ENCODE assay signal across 7 cellular contexts in genomic region chr17:56653877-56654276, GRCh38.
A peak's percentile ranks its signal among the peaks of the same experiment; 100 is the strongest.
DNase-seq lines count a peak whose midpoint lies in the region; ATAC-seq and TF ChIP-seq lines count a peak whose summit lies in the region.

No MANE protein-coding gene starts in this region.

- no peaks in the 10 kb centered on the region for H3K9me3 ChIP-seq in MG63

- TF ChIP-seq CTCF in retinal pigment epithelial cell (conservative IDR thresholded peaks at IDR 0.05; ENCODE audit: low read depth, low read length) = peak; percentile 84

- no peak overlapping the region for H3K4me3 ChIP-seq in MG63
- no peak overlapping the region for H3K4me3 ChIP-seq in retinal pigment epithelial cell (ENCODE audit: low read length)

- peak; percentile 74 for DNase-seq in HCEC 1CT
- peak; percentile 60 for DNase-seq in MG63
- DNase-seq in activated CD4-positive, CD25-positive, alpha-beta regulatory T cell treated with anti-CD3 and anti-CD28 coated beads, Interleukin-2, amount 50 U/mL, for 16 hours (ENCODE audit: low read depth, low spot score) = peak; percentile 26
- peak; percentile 54 for DNase-seq in effector CD4-positive, alpha-beta T cell
- no peak for DNase-seq in retinal pigment epithelial cell (ENCODE audit: low read depth)
- no peak for DNase-seq in foreskin melanocyte

- no peaks in the 10 kb centered on the region for H3K36me3 ChIP-seq in MG63

- peak; percentile 86 for ATAC-seq in GM18498 (IDR thresholded peaks at IDR 0.05; ENCODE audit: unreplicated experiment)

- no peaks in the 10 kb centered on the region for H3K27me3 ChIP-seq in MG63

Comparison
In these comparisons a context has a peak if more than half of its experiments do, and no peak if none do; other contexts are left out.
1. DNase-seq: peak in HCEC 1CT (single experiment), MG63 (single experiment), activated CD4-positive, CD25-positive, alpha-beta regulatory T cell treated with anti-CD3 and anti-CD28 coated beads, Interleukin-2, amount 50 U/mL, for 16 hours (single experiment) and effector CD4-positive, alpha-beta T cell (single experiment); none in retinal pigment epithelial cell (single experiment) and foreskin melanocyte (single experiment).